In the genomic region with DNA sequence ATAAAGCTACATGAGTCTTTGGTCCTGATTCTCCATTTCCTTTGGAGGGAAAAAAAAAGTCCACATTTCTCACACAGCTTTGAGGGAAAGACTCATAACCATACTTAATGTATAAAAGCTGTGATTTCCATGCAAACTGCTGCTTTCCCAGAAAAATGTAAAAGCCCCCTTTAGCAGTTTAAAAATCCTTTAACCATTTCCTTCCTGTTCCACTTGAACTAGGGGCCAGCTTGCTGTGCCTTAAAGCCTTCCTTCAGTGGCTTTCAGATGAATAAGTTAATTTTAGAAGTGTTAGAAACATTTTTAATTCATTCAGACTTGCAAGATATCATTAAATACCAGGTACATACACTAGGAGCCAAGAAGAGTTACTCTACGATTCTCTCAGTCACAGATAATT, we compare ENCODE assay signal across 15 cellular contexts.
DNase-seq lines count a peak whose midpoint lies in the region; ATAC-seq and TF ChIP-seq lines count a peak whose summit lies in the region.
"Had no signal": no experiment of that assay in that cellular context is flagged by ENCODE, and none has a peak within 500 bp of the region (broad histone marks: within the 10 kb centered on the region; RNA-seq: fewer than 3 reads in every experiment).

No MANE protein-coding gene starts in this region.

- H2AFZ ChIP-seq in GM23338 (no peak overlapping the region), MM.1S (ENCODE audit: low read length) (no peak overlapping the region)

- no peak overlapping the region for H2AK5ac ChIP-seq in mesendoderm (ENCODE audit: low read length)

- peaks cover 6% of the 10 kb centered on the region; the same call in 2 of the 3 replicates for H3K9me3 Mint-ChIP-seq in GM23338

- DNase-seq in GM23338 (ENCODE audit: low spot score) (no peak), MM.1S (no peak), mesendoderm (no peak), ACHN (no peak), dedifferentiated amniotic fluid mesenchymal stem cell (ENCODE audit: extremely low spot score) (no peak)
- DNase-seq: AML-193, BE2C, Calu3, DMS79 treated with DMSO at 0.1 percent for 48 hours, GOT3, HCEC 1CT had no signal

- in situ Hi-C loops in ACHN (cut with HindIII; ENCODE audit: low pct_ligation_motif_present, low pct_unique_long_range_greater_than_20kb, low sequenced_read_pairs), result no loop called here

- H3K79me2 ChIP-seq in GM23338 (replicated peaks; ENCODE audit: insufficient read depth) (no peaks in the 10 kb centered on the region), MM.1S (ENCODE audit: low read length) (no peaks in the 10 kb centered on the region), mesendoderm (ENCODE audit: control insufficient read depth, insufficient read depth, low read length) (no peaks in the 10 kb centered on the region)

- H2BK15ac ChIP-seq in mesendoderm (replicated peaks; ENCODE audit: low read depth), result no peak overlapping the region

- no peaks in the 10 kb centered on the region for H3K9me3 ChIP-seq in MM.1S (replicated peaks; ENCODE audit: insufficient read depth, low read length)
- H3K9me3 ChIP-seq: BE2C; BLaER1 treated with 17β-estradiol and CSF1 and Interleukin-3, amounts not matched to agents 10 nM and 100 nM had no signal

- no peak overlapping the region for H4K5ac ChIP-seq in mesendoderm (ENCODE audit: low read length)

- no peak overlapping the region for H3K18ac ChIP-seq in mesendoderm (ENCODE audit: low read length)

- H3K27me3 Mint-ChIP-seq in GM23338 (ENCODE audit: insufficient read depth, low read depth, poor library complexity), result peaks cover 3% of the 10 kb centered on the region
- H3K27me3 Mint-ChIP-seq: CD4-positive, alpha-beta T cell had no signal

- no peak overlapping the region for H3K4me3 Mint-ChIP-seq in GM23338
- H3K4me3 Mint-ChIP-seq: CD14-positive monocyte; CD4-positive, alpha-beta T cell had no signal

- H3K36me3 ChIP-seq in GM23338 (ENCODE audit: insufficient read depth) (no peaks in the 10 kb centered on the region), MM.1S (replicated peaks; ENCODE audit: insufficient read depth, low read length) (no peaks in the 10 kb centered on the region), mesendoderm (ENCODE audit: control insufficient read depth, insufficient read depth, low read length) (no peaks in the 10 kb centered on the region)
- H3K36me3 ChIP-seq: BE2C; BLaER1 treated with 17β-estradiol and CSF1 and Interleukin-3, amounts not matched to agents 10 nM and 100 nM had no signal

- H3K4me1 ChIP-seq in GM23338 (ENCODE audit: insufficient read depth) (peaks cover 28% of the 10 kb centered on the region), MM.1S (ENCODE audit: low read length) (peaks cover 13% of the 10 kb centered on the region), mesendoderm (ENCODE audit: control insufficient read depth, low read depth, low read length) (no peaks in the 10 kb centered on the region)

- ATAC-seq in GM23338, result no peak
- ATAC-seq in GM21786 (IDR thresholded peaks at IDR 0.05; ENCODE audit: unreplicated experiment), result no peak

- H3K36me3 Mint-ChIP-seq in GM23338 (ENCODE audit: low read depth), result peaks cover 6% of the 10 kb centered on the region; the same call in 2 of the 3 replicates
- H3K36me3 Mint-ChIP-seq: CD14-positive monocyte had no signal

- H3K4me3 ChIP-seq in GM23338, result no peak overlapping the region
- H3K4me3 ChIP-seq in MM.1S (ENCODE audit: low read length), result no peak overlapping the region
- no peak overlapping the region for H3K4me3 ChIP-seq in mesendoderm (ENCODE audit: low read length)
- H3K4me3 ChIP-seq: BLaER1 treated with 17β-estradiol and CSF1 and Interleukin-3, amounts not matched to agents 10 nM and 100 nM had no signal

- H3K9ac ChIP-seq in MM.1S (ENCODE audit: low read length) (no peak overlapping the region), mesendoderm (ENCODE audit: low read length) (no peak overlapping the region)
- H3K9ac ChIP-seq: BLaER1 treated with 17β-estradiol and CSF1 and Interleukin-3, amounts not matched to agents 10 nM and 100 nM had no signal

- no peaks in the 10 kb centered on the region for H3K9me2 ChIP-seq in GM23338 (ENCODE audit: insufficient read depth)
- H3K9me2 ChIP-seq in MM.1S (replicated peaks; ENCODE audit: insufficient read depth, low read length), result no peaks in the 10 kb centered on the region

- TF ChIP-seq CTCF in GM23338 (conservative IDR thresholded peaks at IDR 0.05; ENCODE audit: low read depth in 2 of 2) (no peak), MM.1S (IDR thresholded peaks at IDR 0.05; ENCODE audit: low read length) (no peak)

- no peak overlapping the region for H2BK120ac ChIP-seq in mesendoderm (ENCODE audit: low read depth, low read length)

- no CpG with 5 or more reads among the region's 1 CpG for WGBS in mesendoderm (ENCODE audit: extremely low coverage, insufficient coverage, low lambda C conversion rate)

- H3K56ac ChIP-seq in mesendoderm (ENCODE audit: low read length), result no peak overlapping the region

- no peak overlapping the region for H3K4ac ChIP-seq in mesendoderm (ENCODE audit: low read depth, low read length)

- H4K8ac ChIP-seq in mesendoderm (ENCODE audit: low read depth, low read length), result peak overlapping the region; percentile 39

- no peaks in the 10 kb centered on the region for H3K27me3 ChIP-seq in GM23338 (ENCODE audit: insufficient read depth)
- H3K27me3 ChIP-seq in MM.1S (replicated peaks; ENCODE audit: insufficient read depth, low read length), result no peaks in the 10 kb centered on the region
- no peaks in the 10 kb centered on the region for H3K27me3 ChIP-seq in mesendoderm (ENCODE audit: insufficient read depth, low read length, poor library complexity)
- H3K27me3 ChIP-seq: BE2C; BLaER1 treated with 17β-estradiol and CSF1 and Interleukin-3, amounts not matched to agents 10 nM and 100 nM had no signal

- H2BK5ac ChIP-seq in mesendoderm (ENCODE audit: low read length), result no peak overlapping the region

- peaks cover 45% of the 10 kb centered on the region for H3K4me1 Mint-ChIP-seq in GM23338
- H3K4me1 Mint-ChIP-seq: CD14-positive monocyte had no signal

- no peak overlapping the region; the same call in 1 of the 2 replicates for H3K27ac ChIP-seq in GM23338 (ENCODE audit: low read depth)
- peak overlapping the region; percentile 60; the same call in 1 of the 2 replicates for H3K27ac ChIP-seq in MM.1S (ENCODE audit: low read length)
- no peak overlapping the region for H3K27ac ChIP-seq in mesendoderm (ENCODE audit: low read depth, low read length)
- H3K27ac ChIP-seq: BLaER1 treated with 17β-estradiol and CSF1 and Interleukin-3, amounts not matched to agents 10 nM and 100 nM had no signal

- H3F3A ChIP-seq in GM23338 (replicated peaks; ENCODE audit: low read depth), result no peaks in the 10 kb centered on the region
- peaks cover 13% of the 10 kb centered on the region; the same call in 1 of the 2 replicates for H3F3A ChIP-seq in MM.1S (ENCODE audit: insufficient read depth, low read length)

- H3K23ac ChIP-seq in mesendoderm (ENCODE audit: low read length), result no peak overlapping the region

- no peaks in the 10 kb centered on the region for H3K79me1 ChIP-seq in mesendoderm (ENCODE audit: low read length)

- H4K20me1 ChIP-seq in GM23338 (replicated peaks; ENCODE audit: insufficient read depth), result no peaks in the 10 kb centered on the region
- H4K20me1 ChIP-seq in MM.1S (ENCODE audit: insufficient read depth, low read length), result no peaks in the 10 kb centered on the region
- H4K20me1 ChIP-seq: BLaER1 treated with 17β-estradiol and CSF1 and Interleukin-3, amounts not matched to agents 10 nM and 100 nM had no signal

- peak overlapping the region; percentile 56; the same call in 1 of the 2 replicates for H3K27ac Mint-ChIP-seq in GM23338
- H3K27ac Mint-ChIP-seq: CD14-positive monocyte; CD4-positive, alpha-beta T cell had no signal

- H3K4me2 ChIP-seq in GM23338, result 0 out of 2 replicates have a peak overlapping the region, but pooled peaks have one; percentile 29
- H3K4me2 ChIP-seq in MM.1S (ENCODE audit: low read depth, low read length), result 0 out of 2 replicates have a peak overlapping the region, but pooled peaks have one; percentile 27
- H3K4me2 ChIP-seq in mesendoderm (ENCODE audit: low read length), result no peak overlapping the region
- H3K4me2 ChIP-seq: BLaER1 treated with 17β-estradiol and CSF1 and Interleukin-3, amounts not matched to agents 10 nM and 100 nM had no signal

TF ChIP-seq in GM23338, 12 proteins besides CTCF, POLR2A, EP300 and RAD21 (continues in another document):
- no peak for TF ChIP-seq CREB1 (CRISPR knock-in tag; IDR thresholded peaks at IDR 0.05; ENCODE audit: low read depth)
- no peak for TF ChIP-seq POLR2AphosphoS5 (IDR thresholded peaks at IDR 0.05; ENCODE audit: low read depth)
